18 cellular contexts compared by ENCODE assay signal in genomic region chr17:17950806-17951205, GRCh38. TPM values are rescaled to one million over a fixed set of nuclear protein-coding genes. Genes with fewer than 3 reads are reported as not detected.
DNase-seq lines count a peak whose midpoint lies in the region; ATAC-seq, FAIRE-seq and TF ChIP-seq lines count a peak whose summit lies in the region.
"Had no signal": no experiment of that assay in that cellular context is flagged by ENCODE, and none has a peak within 500 bp of the region (broad histone marks: within the 10 kb centered on the region; RNA-seq: fewer than 3 reads in every experiment).

No MANE protein-coding gene starts in this region.

- H3K4me1 Mint-ChIP-seq in type B pancreatic cell (ENCODE audit: unreplicated experiment) = peaks cover 29% of the 10 kb centered on the region
- H3K4me1 Mint-ChIP-seq in CD4-positive, alpha-beta memory T cell = peaks cover 15 to 31% (median 22%) of the 10 kb centered on the region in 4 donors

- H3K27me3 Mint-ChIP-seq in type B pancreatic cell = no peaks in the 10 kb centered on the region
- no peaks in the 10 kb centered on the region for H3K27me3 Mint-ChIP-seq in CD4-positive, alpha-beta memory T cell

- TF ChIP-seq RAD21 in HepG2 (CRISPR knock-in tag; IDR thresholded peaks at IDR 0.05) = no peak

- DNase-seq in HepG2 (ENCODE audit: low spot score) (no peak), right lobe of liver (no peak), WERI-Rb-1 (no peak), foreskin fibroblast (no peak), type B pancreatic cell (ENCODE audit: extremely low spot score, unreplicated experiment) (no peak), erythroblast (lab: John Stamatoyannopoulos, UW) (no peak), NCI-H2196 (lab: John Stamatoyannopoulos, UW; ENCODE audit: unreplicated experiment) (no peak)
- DNase-seq in CD4-positive, alpha-beta memory T cell = no peak
- DNase-seq: activated CD4-positive, alpha-beta T cell treated with anti-CD3 and anti-CD28 coated beads, Interleukin-2, amount 50 U/mL, for 4 hours; activated effector memory CD4-positive, alpha-beta T cell treated with anti-CD3 and anti-CD28 coated beads, Interleukin-2, amount 50 U/mL, for 16 hours; DMS153; hypothalamus; MV-4-11; NCI-H226; uterus had no signal

- TF ChIP-seq POLR2A in HepG2 (IDR thresholded peaks at IDR 0.05; ENCODE audit: insufficient read depth in 1 of 2, low read depth in 2 of 2, low read length in 2 of 2) (no peak), right lobe of liver (IDR thresholded peaks at IDR 0.05) (no peak), erythroblast (IDR thresholded peaks at IDR 0.05; ENCODE audit: low read length) (no peak)

- TF ChIP-seq EP300 in HepG2 (IDR thresholded peaks at IDR 0.05; ENCODE audit: low read depth in 2 of 2, low read length in 2 of 2) = no peak
- TF ChIP-seq EP300 in HepG2 (CRISPR knock-in tag; IDR thresholded peaks at IDR 0.05; ENCODE audit: borderline replicate concordance) = no peak

- no peaks in the 10 kb centered on the region for H3K79me2 ChIP-seq in HepG2 (ENCODE audit: insufficient read depth, low read length)

- no peak overlapping the region for H3K4me2 ChIP-seq in HepG2 (ENCODE audit: low read depth, low read length)

- peak; percentile 28 for FAIRE-seq in HepG2 (lab: Jason Lieb, UNC)
- FAIRE-seq: endometrium, GM12891 had no signal

- POLR2A ChIA-PET in HepG2 (lab: Yijun Ruan, JAX) = no interaction called here
- POLR2A ChIA-PET in CD4-positive, alpha-beta memory T cell (lab: Charles Lee; ENCODE audit: partially characterized antibody) = no interaction called here

- TF ChIP-seq CTCF in HepG2 (CRISPR knock-in tag; IDR thresholded peaks at IDR 0.05) (peak; percentile 21; the same call in 1 of the 2 replicates), right lobe of liver (IDR thresholded peaks at IDR 0.05) (no peak), WERI-Rb-1 (IDR thresholded peaks at IDR 0.05; ENCODE audit: low read depth, low read length) (peak; percentile 55), foreskin fibroblast (IDR thresholded peaks at IDR 0.05; ENCODE audit: low read depth, low read length) (peak; percentile 8), type B pancreatic cell (conservative IDR thresholded peaks at IDR 0.05) (peak; percentile 45)

- ATAC-seq in HepG2 = peak; percentile 60; the same call in 2 of the 3 replicates
- no peak for ATAC-seq in right lobe of liver

- H3K9me3 ChIP-seq in HepG2 (ENCODE audit: low read length) (no peaks in the 10 kb centered on the region), right lobe of liver (no peaks in the 10 kb centered on the region), WERI-Rb-1 (ENCODE audit: severe bottlenecking) (no peaks in the 10 kb centered on the region)
- H3K9me3 ChIP-seq in CD4-positive, alpha-beta memory T cell (ENCODE audit: control insufficient read depth in 1 of 2, low read length in 2 of 2) = no peaks in the 10 kb centered on the region
- H3K9me3 ChIP-seq: uterus had no signal

- in situ Hi-C loops in HepG2 (cut with HindIII; ENCODE audit: extremely low pct_ligation_motif_present, low pct_unique_long_range_greater_than_20kb) = no loop called here

- no peak overlapping the region for H3K4me3 Mint-ChIP-seq in type B pancreatic cell
- H3K4me3 Mint-ChIP-seq in CD4-positive, alpha-beta memory T cell = peak overlapping the region in 1 of 8 donors; percentile 53

- H3K36me3 ChIP-seq in HepG2 (replicated peaks in 1 of 2; ENCODE audit: control insufficient read depth in 1 of 2, insufficient read depth in 2 of 2, low read length in 2 of 2) (no peaks in the 10 kb centered on the region), right lobe of liver (no peaks in the 10 kb centered on the region), WERI-Rb-1 (peaks cover 4% of the 10 kb centered on the region; the same call in 1 of the 2 replicates)
- no peaks in the 10 kb centered on the region for H3K36me3 ChIP-seq in CD4-positive, alpha-beta memory T cell (ENCODE audit: insufficient read depth, low read length)
- H3K36me3 ChIP-seq: uterus had no signal

- H3K27ac Mint-ChIP-seq in type B pancreatic cell = peak overlapping the region; percentile 60
- no peak overlapping the region for H3K27ac Mint-ChIP-seq in CD4-positive, alpha-beta memory T cell

- peaks cover 10% of the 10 kb centered on the region for H3K36me3 Mint-ChIP-seq in type B pancreatic cell
- peaks cover 12 to 18% of the 10 kb centered on the region in 2 donors for H3K36me3 Mint-ChIP-seq in CD4-positive, alpha-beta memory T cell

- H3K4me3 ChIP-seq in HepG2 (replicated peaks in 1 of 3; ENCODE audit: insufficient read depth in 1 of 3, low read depth in 2 of 3, low read length in 3 of 3) = no peak overlapping the region
- no peak overlapping the region for H3K4me3 ChIP-seq in right lobe of liver
- H3K4me3 ChIP-seq in WERI-Rb-1 (ENCODE audit: low read depth, low read length) = no peak overlapping the region
- H3K4me3 ChIP-seq in foreskin fibroblast (ENCODE audit: low read depth in 1 of 2, low read length in 2 of 2) = no peak overlapping the region
- no peak overlapping the region for H3K4me3 ChIP-seq in CD4-positive, alpha-beta memory T cell (ENCODE audit: low read length in 2 of 2)
- H3K4me3 ChIP-seq: uterus had no signal

- H3K9me3 Mint-ChIP-seq in type B pancreatic cell = no peaks in the 10 kb centered on the region
- no peaks in the 10 kb centered on the region for H3K9me3 Mint-ChIP-seq in CD4-positive, alpha-beta memory T cell

- H3K27me3 ChIP-seq in HepG2 (ENCODE audit: control insufficient read depth in 1 of 2, insufficient read depth in 2 of 2, low read length in 2 of 2) = no peaks in the 10 kb centered on the region
- H3K27me3 ChIP-seq in right lobe of liver = no peaks in the 10 kb centered on the region
- no peaks in the 10 kb centered on the region for H3K27me3 ChIP-seq in WERI-Rb-1 (ENCODE audit: insufficient read depth, low read depth, severe bottlenecking)
- H3K27me3 ChIP-seq in CD4-positive, alpha-beta memory T cell (ENCODE audit: insufficient read depth, low read length) = no peaks in the 10 kb centered on the region
- H3K27me3 ChIP-seq: uterus had no signal

- H2AFZ ChIP-seq in HepG2 (ENCODE audit: low read length) = no peak overlapping the region

- H3K9ac ChIP-seq in HepG2 (ENCODE audit: insufficient read depth, low read depth, low read length) = no peak overlapping the region

- 100% methylated on average over 1 of the region's 1 CpG for WGBS in HepG2 (ENCODE audit: low lambda C conversion rate)
- 83% methylated on average over 1 of the region's 1 CpG for WGBS in right lobe of liver (ENCODE audit: insufficient coverage, low coverage, low lambda C conversion rate, missing lambda C conversion rate)

- intact Hi-C loops in HepG2 (cut with micrococcal nuclease; ENCODE audit: unreplicated experiment) (no loop called here), right lobe of liver (cut with DNase I) (no loop called here)
- intact Hi-C loops in CD4-positive, alpha-beta memory T cell (cut with micrococcal nuclease) = loop anchor here (10.0 kb wide), 1 partner anchor 56 kb away; no protein-coding TSS in a partner anchor

- no TSS peak for BruUV-seq in HepG2 (replicated peaks; lab: Mats Ljungman, UMichigan)

- H3K27ac ChIP-seq in HepG2 (ENCODE audit: extremely low read length, insufficient read depth, low read length) (no peak overlapping the region), right lobe of liver (no peak overlapping the region), WERI-Rb-1 (no peak overlapping the region)
- no peak overlapping the region for H3K27ac ChIP-seq in CD4-positive, alpha-beta memory T cell (ENCODE audit: low read depth, low read length)
- H3K27ac ChIP-seq: uterus had no signal

- peaks cover 4% of the 10 kb centered on the region for H3K4me1 ChIP-seq in HepG2 (ENCODE audit: insufficient read depth, low read length)
- H3K4me1 ChIP-seq in right lobe of liver = no peaks in the 10 kb centered on the region
- H3K4me1 ChIP-seq in CD4-positive, alpha-beta memory T cell (ENCODE audit: insufficient read depth, low read length) = no peaks in the 10 kb centered on the region
- H3K4me1 ChIP-seq: uterus had no signal

- CTCF ChIA-PET in HepG2 (lab: Yijun Ruan, JAX; ENCODE audit: low intra/inter-chr PET ratio, low total read pairs) = no interaction called here
- CTCF ChIA-PET in CD4-positive, alpha-beta memory T cell (lab: Charles Lee; ENCODE audit: partially characterized antibody) = no interaction called here

- H4K20me1 ChIP-seq in HepG2 (ENCODE audit: insufficient read depth, low read length) = no peaks in the 10 kb centered on the region

RNA-seq across cellular contexts. Expression of gene TOM1L2, which starts 21.4 kb away (rescaled TPM):
- total RNA-seq in HepG2 (2016; rRNA removed; fragmentation: Illumina TruSeq; extraction: Trizol) = 4.5 and 4.7 TPM in 2 replicates
- 1.0 and 1.2 TPM in 2 replicates for total RNA-seq in HepG2 (2016; cell fraction: cytosol; rRNA removed; fragmentation: Illumina TruSeq; extraction: Trizol; ENCODE audit: low read depth)
- total RNA-seq in HepG2 (2016; cell fraction: insoluble cytoplasmic fraction; rRNA removed; fragmentation: Illumina TruSeq; extraction: Trizol) = 3.8 and 3.9 TPM in 2 replicates
- 2.5 and 3.4 TPM in 2 replicates for total RNA-seq in HepG2 (2016; cell fraction: membrane; rRNA removed; fragmentation: Illumina TruSeq; extraction: Trizol)
- 4.6 and 5.4 TPM in 2 replicates for total RNA-seq in HepG2 (2016; cell fraction: nucleus; rRNA removed; fragmentation: Illumina TruSeq; extraction: Trizol)
- 7.4 and 9.1 TPM in 2 replicates for polyA plus RNA-seq in HepG2 (2011; rRNA removed)
- polyA plus RNA-seq in HepG2 (2011; cell fraction: cytosol; rRNA removed) = 4.5 and 4.8 TPM in 2 replicates
- 16.8 and 18.7 TPM in 2 replicates for polyA plus RNA-seq in HepG2 (2011; cell fraction: nucleus; rRNA removed)
- polyA plus RNA-seq in HepG2 (2012) = 5.5 and 5.7 TPM in 2 replicates
- 0.55 and 0.60 TPM in 2 replicates for polyA plus RNA-seq in HepG2 (2016; cell fraction: cytosol; fragmentation: Illumina TruSeq; extraction: Trizol; ENCODE audit: low read depth)
- 2.0 and 3.7 TPM in 2 replicates for polyA plus RNA-seq in HepG2 (2016; cell fraction: insoluble cytoplasmic fraction; fragmentation: Illumina TruSeq; extraction: Trizol; ENCODE audit: low read depth)
- 1.2 and 1.4 TPM in 2 replicates for polyA plus RNA-seq in HepG2 (2016; cell fraction: membrane; fragmentation: Illumina TruSeq; extraction: Trizol; ENCODE audit: low read depth)
- 8.1 and 9.2 TPM in 2 replicates for polyA plus RNA-seq in HepG2 (2016; cell fraction: nucleus; fragmentation: Illumina TruSeq; extraction: Trizol; ENCODE audit: insufficient read depth, low read depth)
- 15.0 and 27.1 TPM in 2 replicates for polyA minus RNA-seq in HepG2 (2011; rRNA and poly(A)+ RNA removed; ENCODE audit: low replicate concordance)
- polyA minus RNA-seq in HepG2 (2011; cell fraction: cytosol; rRNA and poly(A)+ RNA removed) = 4.9 and 5.5 TPM in 2 replicates
- 9.8 and 14.0 TPM in 2 replicates for polyA minus RNA-seq in HepG2 (2011; cell fraction: nucleus; rRNA and poly(A)+ RNA removed)
- 10 to 100 TPM; 13.5 to 21.2 (median 16.0) TPM for total RNA-seq in right lobe of liver
- 62.5 and 107 TPM in 2 replicates for total RNA-seq in type B pancreatic cell (ENCODE audit: low replicate concordance)
- total RNA-seq in CD4-positive, alpha-beta memory T cell = 10 to 100 TPM; 59.4 to 63.1 TPM
- polyA plus RNA-seq in CD4-positive, alpha-beta memory T cell = 10 to 100 TPM in 1 of 2 donors, 1 to 10 TPM in 1; 1.6 to 12.0 TPM

RNA-seq across cellular contexts. Expression of gene DRC3, which starts 21.9 kb away (rescaled TPM):
- total RNA-seq in HepG2 (2016; rRNA removed; fragmentation: Illumina TruSeq; extraction: Trizol) (0.53 and 0.73 TPM in 2 replicates), right lobe of liver (under 1 TPM; 0.25 to 0.98 (median 0.72) TPM), type B pancreatic cell (ENCODE audit: low replicate concordance) (3.4 and 8.9 TPM in 2 replicates)
- total RNA-seq in HepG2 (2016; cell fraction: cytosol; rRNA removed; fragmentation: Illumina TruSeq; extraction: Trizol; ENCODE audit: low read depth) = under 0.01 and 0.35 TPM in 2 replicates
- 0.24 and 1.0 TPM in 2 replicates for total RNA-seq in HepG2 (2016; cell fraction: insoluble cytoplasmic fraction; rRNA removed; fragmentation: Illumina TruSeq; extraction: Trizol)
- total RNA-seq in HepG2 (2016; cell fraction: membrane; rRNA removed; fragmentation: Illumina TruSeq; extraction: Trizol) = 0.24 and 0.53 TPM in 2 replicates
- total RNA-seq in HepG2 (2016; cell fraction: nucleus; rRNA removed; fragmentation: Illumina TruSeq; extraction: Trizol) = 0.31 and 1.1 TPM in 2 replicates
- 0.54 and 0.87 TPM in 2 replicates for polyA plus RNA-seq in HepG2 (2011; rRNA removed)
- polyA plus RNA-seq in HepG2 (2011; cell fraction: cytosol; rRNA removed) = 0.21 TPM in 2 replicates
- polyA plus RNA-seq in HepG2 (2011; cell fraction: nucleus; rRNA removed) = 1.6 and 2.3 TPM in 2 replicates
- polyA plus RNA-seq in HepG2 (2012) = 1.1 and 1.8 TPM in 2 replicates
- not detected in 2 replicates for polyA plus RNA-seq in HepG2 (2016; cell fraction: cytosol; fragmentation: Illumina TruSeq; extraction: Trizol; ENCODE audit: low read depth)
- polyA plus RNA-seq in HepG2 (2016; cell fraction: insoluble cytoplasmic fraction; fragmentation: Illumina TruSeq; extraction: Trizol; ENCODE audit: low read depth) = 0.37 TPM in 1 of 2 replicates, not detected in the other
- not detected in 2 replicates for polyA plus RNA-seq in HepG2 (2016; cell fraction: membrane; fragmentation: Illumina TruSeq; extraction: Trizol; ENCODE audit: low read depth)
- polyA plus RNA-seq in HepG2 (2016; cell fraction: nucleus; fragmentation: Illumina TruSeq; extraction: Trizol; ENCODE audit: insufficient read depth, low read depth) = 0.95 and 2.5 TPM in 2 replicates
- 0.68 and 1.7 TPM in 2 replicates for polyA minus RNA-seq in HepG2 (2011; rRNA and poly(A)+ RNA removed; ENCODE audit: low replicate concordance)
- not detected in 2 replicates for polyA minus RNA-seq in HepG2 (2011; cell fraction: cytosol; rRNA and poly(A)+ RNA removed)
- polyA minus RNA-seq in HepG2 (2011; cell fraction: nucleus; rRNA and poly(A)+ RNA removed) = 1.1 and 1.3 TPM in 2 replicates
- total RNA-seq in CD4-positive, alpha-beta memory T cell = under 1 TPM; 0.64 to 0.67 TPM
- polyA plus RNA-seq in CD4-positive, alpha-beta memory T cell = under 1 TPM in 1 of 2 donors, not detected in 1; 0.24 TPM
- total RNA-seq: T-helper 2 cell treated with Interferon-gamma antibody and Interleukin-4, amounts not matched to agents 100 ng/mL and 5 ng/mL, for 36 hours had no signal

Comparison
In these comparisons a context has a peak if more than half of its experiments do, and no peak if none do; other contexts are left out.
1. CTCF ChIP-seq: peak in HepG2 (single experiment), WERI-Rb-1 (single experiment), foreskin fibroblast (single experiment) and type B pancreatic cell (single experiment); none in right lobe of liver (0 of 4).